In the genomic region with DNA sequence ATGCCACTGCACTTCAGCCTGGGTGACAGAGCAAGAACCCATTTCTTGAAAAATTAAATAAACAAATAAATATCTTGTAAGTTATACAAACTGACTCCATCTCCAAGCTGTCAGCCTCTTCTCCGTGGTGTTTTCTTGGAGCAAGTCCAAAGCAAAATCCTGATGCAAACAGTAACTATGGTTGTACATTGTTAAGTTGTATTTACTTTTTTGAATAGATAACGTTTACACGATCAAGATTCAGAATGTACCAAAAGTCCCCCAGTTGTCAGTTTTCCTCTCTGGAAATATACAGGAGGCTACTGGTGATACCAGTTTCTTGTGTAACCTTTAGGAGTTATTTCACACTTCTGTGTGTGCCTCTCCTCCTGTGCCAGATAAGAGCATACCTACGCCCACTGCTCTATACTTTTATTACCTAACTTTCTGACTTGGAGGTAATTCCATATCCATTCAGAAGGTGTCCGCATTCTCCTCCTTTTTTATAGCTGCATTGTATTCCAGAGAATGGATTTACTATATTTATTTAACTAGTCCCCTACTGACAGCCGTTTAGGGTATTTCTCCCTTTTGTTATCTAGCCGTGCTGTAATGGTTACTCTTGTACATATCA, we compare ENCODE assay signal across 1 cellular context.
A peak's percentile ranks its signal among the peaks of the same experiment; 100 is the strongest.
TF ChIP-seq lines count a peak whose summit lies in the region.

No MANE protein-coding gene starts in this region.

TF ChIP-seq in HepG2, 621 proteins besides CTCF, POLR2A, EP300 and RAD21:
- no peak for TF ChIP-seq TRIM24 (CRISPR knock-in tag; IDR thresholded peaks at IDR 0.05)
- no peak for TF ChIP-seq KDM6A (CRISPR knock-in tag; IDR thresholded peaks at IDR 0.05; ENCODE audit: low read depth)
- TF ChIP-seq SOX13 (IDR thresholded peaks at IDR 0.05), result no peak
- TF ChIP-seq SOX13 (CRISPR knock-in tag; conservative IDR thresholded peaks at IDR 0.05 in 1 of 2, IDR thresholded peaks at IDR 0.05 in 1 of 2), result peak in 1 of 2 experiments; percentile 28; a peak in 1 of 4 replicates
- no peak for TF ChIP-seq ELF3 (CRISPR knock-in tag; IDR thresholded peaks at IDR 0.05)
- no peak for TF ChIP-seq ZNF317 (CRISPR knock-in tag; IDR thresholded peaks at IDR 0.05)
- no peak for TF ChIP-seq ZMYM4 (CRISPR knock-in tag; IDR thresholded peaks at IDR 0.05)
- TF ChIP-seq ARID2 (CRISPR knock-in tag; IDR thresholded peaks at IDR 0.05; ENCODE audit: borderline replicate concordance), result no peak
- peak; percentile 28; the same call in 1 of the 2 replicates for TF ChIP-seq PITX1 (CRISPR knock-in tag; IDR thresholded peaks at IDR 0.05)
- no peak for TF ChIP-seq ZNF580 (CRISPR knock-in tag; IDR thresholded peaks at IDR 0.05; ENCODE audit: borderline replicate concordance, low read depth)
- no peak for TF ChIP-seq FOXA1 (IDR thresholded peaks at IDR 0.05)
- TF ChIP-seq FOXA1 (CRISPR knock-in tag; IDR thresholded peaks at IDR 0.05), result peak; percentile 20; the same call in 1 of the 2 replicates
- TF ChIP-seq SOX6 (IDR thresholded peaks at IDR 0.05), result no peak
- TF ChIP-seq SOX6 (CRISPR knock-in tag; IDR thresholded peaks at IDR 0.05), result peak; percentile 16; the same call in 1 of the 2 replicates
